Comparison of ENCODE assay signal across 9 cellular contexts in genomic region chr3:13301295-13301987, GRCh38.
A peak's percentile ranks its signal among the peaks of the same experiment; 100 is the strongest.
DNase-seq lines count a peak whose midpoint lies in the region; ATAC-seq and TF ChIP-seq lines count a peak whose summit lies in the region.
"Had no signal": no experiment of that assay in that cellular context is flagged by ENCODE, and none has a peak within 500 bp of the region (broad histone marks: within the 10 kb centered on the region; RNA-seq: fewer than 3 reads in every experiment).

No MANE protein-coding gene starts in this region.

- H3K27ac Mint-ChIP-seq in activated CD8-positive, alpha-beta T cell treated with anti-CD3 and anti-CD28 coated beads for 36 hours, result no peak overlapping the region
- H3K27ac Mint-ChIP-seq: T-helper 1 cell treated with Interleukin-12 subunit alpha and Interleukin-12 subunit beta and Interleukin-4 antibody, amounts not matched to agents 30 μg/mL and 1 μg/mL, for 36 hours had no signal

- H3K4me3 Mint-ChIP-seq in activated CD8-positive, alpha-beta T cell treated with anti-CD3 and anti-CD28 coated beads for 36 hours, result no peak overlapping the region
- H3K4me3 Mint-ChIP-seq: T-helper 1 cell treated with Interleukin-12 subunit alpha and Interleukin-12 subunit beta and Interleukin-4 antibody, amounts not matched to agents 30 μg/mL and 1 μg/mL, for 36 hours had no signal

- H3K27ac ChIP-seq in HUES64 (ENCODE audit: low read depth, low read length), result peak overlapping the region; percentile 38; the same call in 1 of the 2 replicates
- H3K27ac ChIP-seq in lung (ENCODE audit: low read depth in 1 of 2, low read length in 1 of 2), result no peak overlapping the region
- peak overlapping the region in 1 of 2 donors; percentile 22 for H3K27ac ChIP-seq in coronary artery

- no peaks in the 10 kb centered on the region for H3K36me3 Mint-ChIP-seq in activated CD8-positive, alpha-beta T cell treated with anti-CD3 and anti-CD28 coated beads for 36 hours (ENCODE audit: low read depth)

- intact Hi-C loops in activated CD8-positive, alpha-beta T cell treated with anti-CD3 and anti-CD28 coated beads for 36 hours (cut with micrococcal nuclease), result no loop called here

- H3K4me3 ChIP-seq in HUES64 (ENCODE audit: low read length) (no peak overlapping the region), lung (no peak overlapping the region), coronary artery (no peak overlapping the region)

- H3K36me3 ChIP-seq in HUES64 (ENCODE audit: insufficient read depth, low read length), result no peaks in the 10 kb centered on the region
- no peaks in the 10 kb centered on the region for H3K36me3 ChIP-seq in lung (ENCODE audit: control insufficient read depth in 2 of 2, insufficient read depth in 2 of 2, low read length in 2 of 2)

- no peak for TF ChIP-seq CTCF in activated CD8-positive, alpha-beta T cell treated with anti-CD3 and anti-CD28 coated beads for 36 hours (IDR thresholded peaks at IDR 0.05)
- TF ChIP-seq CTCF in lung (IDR thresholded peaks at IDR 0.05; ENCODE audit: control extremely low read depth, extremely low read depth) (no peak), coronary artery (IDR thresholded peaks at IDR 0.05) (no peak)

- H3K9me3 ChIP-seq in HUES64 (ENCODE audit: insufficient read depth, low read depth, low read length) (no peaks in the 10 kb centered on the region), lung (ENCODE audit: control insufficient read depth in 2 of 2, insufficient read depth in 1 of 2, low read length in 1 of 2) (no peaks in the 10 kb centered on the region)

- peaks cover 8% of the 10 kb centered on the region for H3K4me1 Mint-ChIP-seq in activated CD8-positive, alpha-beta T cell treated with anti-CD3 and anti-CD28 coated beads for 36 hours (ENCODE audit: low read depth)

- no peaks in the 10 kb centered on the region for H3K9me3 Mint-ChIP-seq in activated CD8-positive, alpha-beta T cell treated with anti-CD3 and anti-CD28 coated beads for 36 hours
- H3K9me3 Mint-ChIP-seq: T-helper 1 cell treated with Interleukin-12 subunit alpha and Interleukin-12 subunit beta and Interleukin-4 antibody, amounts not matched to agents 30 μg/mL and 1 μg/mL, for 36 hours had no signal

- H3K27me3 ChIP-seq in HUES64 (ENCODE audit: insufficient read depth, low read length) (no peaks in the 10 kb centered on the region), lung (ENCODE audit: control insufficient read depth, insufficient read depth) (peaks cover 3% of the 10 kb centered on the region)

- POLR2A ChIA-PET in activated CD8-positive, alpha-beta T cell treated with anti-CD3 and anti-CD28 coated beads for 36 hours (lab: Charles Lee), result no interaction called here

- 11% methylated on average over 12 of the region's 13 CpGs for WGBS in HUES64
- 35 to 40% methylated on average over 13 of the region's 13 CpGs for WGBS in lung, 2 donors

- peak; percentile 82 for ATAC-seq in activated CD8-positive, alpha-beta T cell treated with anti-CD3 and anti-CD28 coated beads for 36 hours
- ATAC-seq in lung (ENCODE audit: insufficient read depth, low FRiP score), result peak; percentile 42

- no peak overlapping the region for H3K9ac ChIP-seq in HUES64 (ENCODE audit: low read depth, low read length)

- peak; percentile 44 for DNase-seq in NCI-H2171 treated with DMSO at 0.1 percent for 48 hours (lab: John Stamatoyannopoulos, UW)
- DNase-seq in NCI-H2171 (lab: John Stamatoyannopoulos, UW), result no peak
- peak; percentile 42 for DNase-seq in activated CD8-positive, alpha-beta T cell treated with anti-CD3 and anti-CD28 coated beads for 36 hours
- no peak for DNase-seq in lung (ENCODE audit: low spot score)
- no peak for DNase-seq in NCI-H2029 treated with DMSO at 0.1 percent for 48 hours (lab: John Stamatoyannopoulos, UW)
- DNase-seq in stimulated activated CD4-positive, alpha-beta T cell treated with anti-CD3 and anti-CD28 coated beads, Interleukin-4, amount 100 ng/mL, for 1 hour, result no peak
- no peak for DNase-seq in coronary artery (ENCODE audit: low spot score)

- H3K4me1 ChIP-seq in HUES64 (ENCODE audit: insufficient read depth, low read length) (peaks cover 14% of the 10 kb centered on the region), lung (ENCODE audit: control insufficient read depth in 2 of 2, insufficient read depth in 2 of 2, low read length in 2 of 2) (no peaks in the 10 kb centered on the region)

- peaks cover 3% of the 10 kb centered on the region for H3K27me3 Mint-ChIP-seq in activated CD8-positive, alpha-beta T cell treated with anti-CD3 and anti-CD28 coated beads for 36 hours

- CTCF ChIA-PET in activated CD8-positive, alpha-beta T cell treated with anti-CD3 and anti-CD28 coated beads for 36 hours (lab: Charles Lee), result interaction anchor here (0.6 to 1.4 kb wide), 2 partner anchors 8 to 19 kb away, joined by 3 read pairs; no protein-coding TSS in a partner anchor

Comparison
In these comparisons a context has a peak if more than half of its experiments do, and no peak if none do; other contexts are left out.
1. DNase-seq: peak in NCI-H2171 treated with DMSO at 0.1 percent for 48 hours (single experiment) and activated CD8-positive, alpha-beta T cell treated with anti-CD3 and anti-CD28 coated beads for 36 hours (single experiment); none in NCI-H2171 (single experiment), lung (single experiment), NCI-H2029 treated with DMSO at 0.1 percent for 48 hours (single experiment), stimulated activated CD4-positive, alpha-beta T cell treated with anti-CD3 and anti-CD28 coated beads, Interleukin-4, amount 100 ng/mL, for 1 hour (single experiment) and coronary artery (single experiment).